ENCODE assay signal across 14 cellular contexts in genomic region chr2:80496770-80497169, GRCh38.
DNase-seq lines count a peak whose midpoint lies in the region; ATAC-seq, FAIRE-seq and TF ChIP-seq lines count a peak whose summit lies in the region.
"Had no signal": no experiment of that assay in that cellular context is flagged by ENCODE, and none has a peak within 500 bp of the region (broad histone marks: within the 10 kb centered on the region; RNA-seq: fewer than 3 reads in every experiment).

No MANE protein-coding gene starts in this region.

- H3K9me3 ChIP-seq in small intestine (ENCODE audit: control insufficient read depth, low read depth), result no peaks in the 10 kb centered on the region
- H3K9me3 ChIP-seq: BLaER1, heart right ventricle had no signal

- FAIRE-seq in small intestine (lab: Jason Lieb, UNC), result no peak
- FAIRE-seq: GM18507 had no signal

- no peak for ATAC-seq in stimulated activated naive CD8-positive, alpha-beta T cell treated with anti-CD3 and anti-CD28 coated beads, Interleukin-15, amount 100 ng/mL, for 72 hours
- ATAC-seq: activated naive CD8-positive, alpha-beta T cell treated with anti-CD3 and anti-CD28 coated beads, Interleukin-2, amount 50 U/mL, for 24 hours; heart right ventricle had no signal

- H3K4me1 Mint-ChIP-seq in mesothelial cell of epicardium, result peaks cover 24% of the 10 kb centered on the region
- no peaks in the 10 kb centered on the region for H3K4me1 Mint-ChIP-seq in stimulated activated naive CD8-positive, alpha-beta T cell treated with anti-CD3 and anti-CD28 coated beads, Interleukin-15, amount 100 ng/mL, for 72 hours
- H3K4me1 Mint-ChIP-seq: activated naive CD8-positive, alpha-beta T cell treated with anti-CD3 and anti-CD28 coated beads, Interleukin-2, amount 50 U/mL, for 24 hours had no signal

- 60 to 64% (median 64%) methylated on average over 5 of the region's 5 CpGs for WGBS in small intestine, 3 donors

- no peaks in the 10 kb centered on the region for H3K27me3 Mint-ChIP-seq in mesothelial cell of epicardium (ENCODE audit: low read depth)
- H3K27me3 Mint-ChIP-seq in stimulated activated naive CD8-positive, alpha-beta T cell treated with anti-CD3 and anti-CD28 coated beads, Interleukin-15, amount 100 ng/mL, for 72 hours, result no peaks in the 10 kb centered on the region
- H3K27me3 Mint-ChIP-seq: activated naive CD8-positive, alpha-beta T cell treated with anti-CD3 and anti-CD28 coated beads, Interleukin-2, amount 50 U/mL, for 24 hours had no signal

- TF ChIP-seq CTCF in choroid plexus epithelial cell (conservative IDR thresholded peaks at IDR 0.05; ENCODE audit: low read depth, low read length) (no peak), mesothelial cell of epicardium (IDR thresholded peaks at IDR 0.05; ENCODE audit: unreplicated experiment) (no peak)

- no peaks in the 10 kb centered on the region for H3K36me3 Mint-ChIP-seq in mesothelial cell of epicardium

- H3K4me3 Mint-ChIP-seq in mesothelial cell of epicardium, result no peak overlapping the region
- no peak overlapping the region for H3K4me3 Mint-ChIP-seq in stimulated activated naive CD8-positive, alpha-beta T cell treated with anti-CD3 and anti-CD28 coated beads, Interleukin-15, amount 100 ng/mL, for 72 hours
- H3K4me3 Mint-ChIP-seq: activated naive CD8-positive, alpha-beta T cell treated with anti-CD3 and anti-CD28 coated beads, Interleukin-2, amount 50 U/mL, for 24 hours had no signal

- H3K27me3 ChIP-seq in small intestine (ENCODE audit: control insufficient read depth in 2 of 2, insufficient read depth in 2 of 2, low read length in 2 of 2), result no peaks in the 10 kb centered on the region
- H3K27me3 ChIP-seq: BLaER1, heart right ventricle had no signal

- H3K4me3 ChIP-seq in choroid plexus epithelial cell (ENCODE audit: low read depth, low read length) (no peak overlapping the region), small intestine (ENCODE audit: low read depth in 1 of 2, low read length in 2 of 2) (no peak overlapping the region)
- H3K4me3 ChIP-seq: BLaER1, heart right ventricle had no signal

- no peaks in the 10 kb centered on the region for H3K36me3 ChIP-seq in small intestine (ENCODE audit: control insufficient read depth in 2 of 2, insufficient read depth in 2 of 2, low read length in 2 of 2)
- H3K36me3 ChIP-seq: BLaER1, heart right ventricle had no signal

- DNase-seq in AG08396 (ENCODE audit: low spot score) (peak; percentile 21), LHCN-M2 (ENCODE audit: low read depth) (peak; percentile 90), choroid plexus epithelial cell (ENCODE audit: low read depth) (peak; percentile 71), mesothelial cell of epicardium (ENCODE audit: low spot score in 2 of 2, unreplicated experiment in 2 of 2) (no peak), islet precursor cell (no peak), HUDEP-2 (lab: John Stamatoyannopoulos, UW; ENCODE audit: unreplicated experiment in 76 of 76) (no peak), small intestine (no peak)
- DNase-seq in stimulated activated naive CD8-positive, alpha-beta T cell treated with anti-CD3 and anti-CD28 coated beads, Interleukin-15, amount 100 ng/mL, for 72 hours, result no peak
- DNase-seq: activated naive CD8-positive, alpha-beta T cell treated with anti-CD3 and anti-CD28 coated beads, Interleukin-2, amount 50 U/mL, for 24 hours; heart right ventricle; NCI-H187 treated with DMSO at 0.1 percent for 48 hours; NCI-H82 had no signal

- peak overlapping the region; percentile 18 for H3K27ac Mint-ChIP-seq in mesothelial cell of epicardium
- H3K27ac Mint-ChIP-seq in stimulated activated naive CD8-positive, alpha-beta T cell treated with anti-CD3 and anti-CD28 coated beads, Interleukin-15, amount 100 ng/mL, for 72 hours, result no peak overlapping the region
- H3K27ac Mint-ChIP-seq: activated naive CD8-positive, alpha-beta T cell treated with anti-CD3 and anti-CD28 coated beads, Interleukin-2, amount 50 U/mL, for 24 hours had no signal

- H3K27ac ChIP-seq in small intestine (ENCODE audit: low read depth in 1 of 2, low read length in 1 of 2), result no peak overlapping the region
- H3K27ac ChIP-seq: BLaER1, heart right ventricle had no signal

- H3K4me1 ChIP-seq in small intestine (ENCODE audit: control insufficient read depth in 2 of 2, insufficient read depth in 1 of 2, low read depth in 1 of 2, low read length in 1 of 2), result no peaks in the 10 kb centered on the region
- H3K4me1 ChIP-seq: BLaER1, heart right ventricle had no signal

- H3K9me3 Mint-ChIP-seq in mesothelial cell of epicardium, result peaks cover 3% of the 10 kb centered on the region
- peaks cover 10 to 12% of the 10 kb centered on the region in 2 donors for H3K9me3 Mint-ChIP-seq in stimulated activated naive CD8-positive, alpha-beta T cell treated with anti-CD3 and anti-CD28 coated beads, Interleukin-15, amount 100 ng/mL, for 72 hours

Comparison
In these comparisons a context has a peak if more than half of its experiments do, and no peak if none do; other contexts are left out.
1. DNase-seq: peak in AG08396 (single experiment), LHCN-M2 (single experiment) and choroid plexus epithelial cell (single experiment); none in mesothelial cell of epicardium (0 of 2), islet precursor cell (single experiment), HUDEP-2 (0 of 76), stimulated activated naive CD8-positive, alpha-beta T cell treated with anti-CD3 and anti-CD28 coated beads, Interleukin-15, amount 100 ng/mL, for 72 hours (0 of 2) and small intestine (single experiment).